In genomic region chr2:59630789-59631188, GRCh38 we compare ENCODE assay signal across 24 cellular contexts.
DNase-seq lines count a peak whose midpoint lies in the region; ATAC-seq and TF ChIP-seq lines count a peak whose summit lies in the region.
"Had no signal": no experiment of that assay in that cellular context is flagged by ENCODE, and none has a peak within 500 bp of the region (broad histone marks: within the 10 kb centered on the region; RNA-seq: fewer than 3 reads in every experiment).

No MANE protein-coding gene starts in this region.

- no peak for ATAC-seq in mucosa of descending colon
- ATAC-seq: K562 had no signal

- DNase-seq in NCI-H510A treated with DMSO at 0.1 percent for 48 hours (lab: John Stamatoyannopoulos, UW), result peak; percentile 79
- no peak for DNase-seq in NCI-H510A (lab: John Stamatoyannopoulos, UW)
- no peak for DNase-seq in left ventricle myocardium inferior
- DNase-seq in right atrium auricular region (ENCODE audit: low spot score), result no peak
- DNase-seq in NCI-H2029 (lab: John Stamatoyannopoulos, UW), result peak; percentile 27
- DNase-seq in G401 (ENCODE audit: low spot score), result no peak
- no peak for DNase-seq in mucosa of descending colon
- DNase-seq: CD4-positive, CD25-positive, alpha-beta regulatory T cell; DMS79; EL; GF-D8; GOT3; HFFc6; MV-4-11; NCI-H1694 treated with DMSO at 0.1 percent for 48 hours; NCI-H2227 treated with DMSO at 0.1 percent for 48 hours; NCI-H774; PC-9; SIG-M5; SK-N-SH; SW 1271 had no signal

- H3K9me3 ChIP-seq in left ventricle myocardium inferior (replicated peaks) (peaks cover 3% of the 10 kb centered on the region), right atrium auricular region (no peaks in the 10 kb centered on the region), mucosa of descending colon (no peaks in the 10 kb centered on the region)
- H3K9me3 ChIP-seq: BLaER1, HAP-1, SK-N-SH had no signal

- peaks cover 11% of the 10 kb centered on the region for H3K4me1 ChIP-seq in left ventricle myocardium inferior
- no peaks in the 10 kb centered on the region for H3K4me1 ChIP-seq in right atrium auricular region
- no peaks in the 10 kb centered on the region for H3K4me1 ChIP-seq in mucosa of descending colon (ENCODE audit: low read depth)
- H3K4me1 ChIP-seq: BLaER1, HAP-1 had no signal

- no peaks in the 10 kb centered on the region for H3K27me3 ChIP-seq in left ventricle myocardium inferior (ENCODE audit: low read depth)
- no peaks in the 10 kb centered on the region for H3K27me3 ChIP-seq in right atrium auricular region
- H3K27me3 ChIP-seq: BLaER1 had no signal

- intact Hi-C loops in left ventricle myocardium inferior (cut with micrococcal nuclease) (no loop called here), mucosa of descending colon (cut with DNase I, micrococcal nuclease) (no loop called here)

- TF ChIP-seq CTCF in left ventricle myocardium inferior (IDR thresholded peaks at IDR 0.05; ENCODE audit: borderline replicate concordance) (no peak), right atrium auricular region (IDR thresholded peaks at IDR 0.05) (no peak), mucosa of descending colon (IDR thresholded peaks at IDR 0.05) (no peak)

- H3K27ac ChIP-seq in left ventricle myocardium inferior (replicated peaks) (peak overlapping the region; percentile 23), right atrium auricular region (no peak overlapping the region)
- H3K27ac ChIP-seq: BLaER1, PC-9 had no signal

- no peak overlapping the region for H3K4me3 ChIP-seq in left ventricle myocardium inferior
- H3K4me3 ChIP-seq in right atrium auricular region, result no peak overlapping the region
- no peak overlapping the region for H3K4me3 ChIP-seq in mucosa of descending colon
- H3K4me3 ChIP-seq: BLaER1, HAP-1, K562, PC-9 had no signal

- in situ Hi-C loops in G401 (cut with HindIII; ENCODE audit: low sequenced_read_pairs), result no loop called here

- H3K36me3 ChIP-seq in left ventricle myocardium inferior, result no peaks in the 10 kb centered on the region
- no peaks in the 10 kb centered on the region for H3K36me3 ChIP-seq in right atrium auricular region
- no peaks in the 10 kb centered on the region for H3K36me3 ChIP-seq in mucosa of descending colon (ENCODE audit: low read depth)
- H3K36me3 ChIP-seq: BLaER1, HAP-1 had no signal

Comparison
In these comparisons a context has a peak if more than half of its experiments do, and no peak if none do; other contexts are left out.
1. DNase-seq: peak in NCI-H510A treated with DMSO at 0.1 percent for 48 hours (single experiment) and NCI-H2029 (single experiment); none in NCI-H510A (single experiment), left ventricle myocardium inferior (single experiment), right atrium auricular region (single experiment), G401 (single experiment) and mucosa of descending colon (0 of 3).